Comparison of ENCODE assay signal across 16 cellular contexts in genomic region chr13:46698910-46699460, GRCh38.
DNase-seq lines count a peak whose midpoint lies in the region; ATAC-seq and TF ChIP-seq lines count a peak whose summit lies in the region.
"Had no signal": no experiment of that assay in that cellular context is flagged by ENCODE, and none has a peak within 500 bp of the region (broad histone marks: within the 10 kb centered on the region; RNA-seq: fewer than 3 reads in every experiment).

No MANE protein-coding gene starts in this region.

- CTCF ChIA-PET in WTC11 (lab: Charles Lee): no interaction called here

- H3K27ac Mint-ChIP-seq in WTC11: no peak overlapping the region

- TF ChIP-seq CTCF in WTC11 (IDR thresholded peaks at IDR 0.05) (no peak), dorsolateral prefrontal cortex (IDR thresholded peaks at IDR 0.05 in 54 of 56, conservative IDR thresholded peaks at IDR 0.05 in 2 of 56; ENCODE audit: low read depth in 1 of 56, partially characterized antibody in 56 of 56) (no peak)

- no peaks in the 10 kb centered on the region for H3K4me1 Mint-ChIP-seq in WTC11
- H3K4me1 Mint-ChIP-seq: neural crest cell had no signal

- H3K4me3 ChIP-seq in mesenchymal stem cell (ENCODE audit: insufficient read depth in 1 of 2, low read depth in 1 of 2, low read length in 2 of 2) (no peak overlapping the region), aorta (ENCODE audit: low read length in 2 of 2) (no peak overlapping the region), dorsolateral prefrontal cortex (no peak overlapping the region)

- H3K4me1 ChIP-seq in mesenchymal stem cell (ENCODE audit: control insufficient read depth, insufficient read depth, low read depth, low read length) (no peaks in the 10 kb centered on the region), aorta (ENCODE audit: control insufficient read depth in 1 of 2, insufficient read depth in 2 of 2, low read length in 2 of 2) (peaks cover 0 to 3% of the 10 kb centered on the region in 2 donors)

- 72% methylated on average over 5 of the region's 6 CpGs for WGBS in mesenchymal stem cell
- 9 to 12% methylated on average over 6 of the region's 6 CpGs for WGBS in aorta, 2 donors

- H3K27me3 ChIP-seq in mesenchymal stem cell (ENCODE audit: control insufficient read depth in 1 of 2, insufficient read depth in 1 of 2, low read length in 2 of 2): no peaks in the 10 kb centered on the region
- no peaks in the 10 kb centered on the region for H3K27me3 ChIP-seq in aorta (ENCODE audit: control insufficient read depth in 1 of 2, insufficient read depth in 2 of 2, low read length in 1 of 2)
- no peaks in the 10 kb centered on the region for H3K27me3 ChIP-seq in dorsolateral prefrontal cortex

- no peak overlapping the region for H3K4me2 ChIP-seq in mesenchymal stem cell (ENCODE audit: low read length, poor library complexity, severe bottlenecking)

- no peak overlapping the region for H4K8ac ChIP-seq in mesenchymal stem cell (ENCODE audit: low read length)

- H3K27ac ChIP-seq in mesenchymal stem cell (ENCODE audit: low read length, poor library complexity, severe bottlenecking) (no peak overlapping the region), aorta (ENCODE audit: low read depth in 1 of 2, low read length in 2 of 2) (peak overlapping the region in 1 of 2 donors; percentile 81), dorsolateral prefrontal cortex (no peak overlapping the region)
- H3K27ac ChIP-seq: RWPE1 had no signal

- H3K36me3 ChIP-seq in mesenchymal stem cell (ENCODE audit: control insufficient read depth in 1 of 2, insufficient read depth in 2 of 2, low read depth in 1 of 2, low read length in 2 of 2): peaks cover 23 to 90% of the 10 kb centered on the region in 2 experiments
- H3K36me3 ChIP-seq in aorta (ENCODE audit: control insufficient read depth in 1 of 2, insufficient read depth in 2 of 2, low read length in 1 of 2): no peaks in the 10 kb centered on the region

- no peak overlapping the region for H3K4me3 Mint-ChIP-seq in WTC11
- H3K4me3 Mint-ChIP-seq: neural crest cell had no signal

- peaks cover 23% of the 10 kb centered on the region for H3K36me3 Mint-ChIP-seq in WTC11

- no peak overlapping the region for H2BK15ac ChIP-seq in mesenchymal stem cell (ENCODE audit: low read depth, poor library complexity, severe bottlenecking)

- DNase-seq in COR-L47 (lab: John Stamatoyannopoulos, UW) (peak; percentile 33), OCI-M1 (lab: John Stamatoyannopoulos, UW) (peak; percentile 11), erythroblast (lab: John Stamatoyannopoulos, UW) (peak; percentile 85 to 91), mesenchymal stem cell (peak; percentile 72), NCI-H2107 treated with DMSO at 0.1 percent for 48 hours (lab: John Stamatoyannopoulos, UW; ENCODE audit: unreplicated experiment) (no peak), WTC11 (ENCODE audit: low spot score) (no peak), aorta (no peak), dorsolateral prefrontal cortex (no peak)
- DNase-seq: activated CD4-positive, alpha-beta T cell treated with anti-CD3 and anti-CD28 coated beads, Interleukin-2, amount 50 U/mL, for 1 hour; amniotic stem cell; NCI-H1930; stimulated activated CD4-positive, alpha-beta T cell treated with anti-CD3 and anti-CD28 coated beads, Interleukin-2, amount 100 ng/mL, for 48 hours; stimulated activated CD8-positive, alpha-beta memory T cell treated with anti-CD3 and anti-CD28 coated beads, Interleukin-4, amount 100 ng/mL, for 48 hours; T-helper 2 cell had no signal

- H4K91ac ChIP-seq in mesenchymal stem cell (ENCODE audit: low read length): no peak overlapping the region

- POLR2A ChIA-PET in WTC11 (lab: Charles Lee): no interaction called here

- no peaks in the 10 kb centered on the region for H3K27me3 Mint-ChIP-seq in WTC11 (ENCODE audit: low read depth)

- H3K18ac ChIP-seq in mesenchymal stem cell (ENCODE audit: low read depth in 1 of 2, low read length in 2 of 2): no peak overlapping the region

- H2BK5ac ChIP-seq in mesenchymal stem cell (ENCODE audit: low read depth, low read length, poor library complexity, severe bottlenecking): no peak overlapping the region

- no peaks in the 10 kb centered on the region for H3K9me3 Mint-ChIP-seq in WTC11
- H3K9me3 Mint-ChIP-seq: neural crest cell had no signal

- intact Hi-C loops in aorta (cut with DNase I): no loop called here
- intact Hi-C loops in dorsolateral prefrontal cortex (cut with DNase I): no loop called here

- H3K23ac ChIP-seq in mesenchymal stem cell (ENCODE audit: low read length in 2 of 2): no peak overlapping the region

- H2BK120ac ChIP-seq in mesenchymal stem cell (ENCODE audit: low read depth, low read length): no peak overlapping the region

- H3K9ac ChIP-seq in mesenchymal stem cell (ENCODE audit: low read length): no peak overlapping the region

- H3K9me3 ChIP-seq in mesenchymal stem cell (ENCODE audit: control insufficient read depth, low read length) (no peaks in the 10 kb centered on the region), aorta (ENCODE audit: control insufficient read depth, low read length) (no peaks in the 10 kb centered on the region)

- no peak overlapping the region for H2AK5ac ChIP-seq in mesenchymal stem cell (ENCODE audit: low read length, severe bottlenecking)

- H2BK12ac ChIP-seq in mesenchymal stem cell (ENCODE audit: low read length in 2 of 2): no peak overlapping the region

- ATAC-seq in WTC11 (no peak), aorta (ENCODE audit: low FRiP score) (no peak)

- H3K79me1 ChIP-seq in mesenchymal stem cell (replicated peaks; ENCODE audit: low read length, poor library complexity, severe bottlenecking): peaks cover 15% of the 10 kb centered on the region

- no peak overlapping the region for H2AFZ ChIP-seq in mesenchymal stem cell (ENCODE audit: low read depth, low read length)

- TF ChIP-seq POLR2A in erythroblast (IDR thresholded peaks at IDR 0.05; ENCODE audit: low read length): no peak

- no peak overlapping the region for H3K14ac ChIP-seq in mesenchymal stem cell (ENCODE audit: low read length in 2 of 2)

- no peak overlapping the region for H3K4ac ChIP-seq in mesenchymal stem cell (ENCODE audit: low read depth in 1 of 2, low read length in 2 of 2)

TF ChIP-seq in WTC11, 78 proteins besides CTCF, POLR2A, EP300 and RAD21:
- TF ChIP-seq ATF2 (CRISPR knock-in tag; IDR thresholded peaks at IDR 0.05; ENCODE audit: borderline replicate concordance, low read depth): no peak
- no peak for TF ChIP-seq ATF3 (CRISPR knock-in tag; conservative IDR thresholded peaks at IDR 0.05)
- TF ChIP-seq, protein P1, sequence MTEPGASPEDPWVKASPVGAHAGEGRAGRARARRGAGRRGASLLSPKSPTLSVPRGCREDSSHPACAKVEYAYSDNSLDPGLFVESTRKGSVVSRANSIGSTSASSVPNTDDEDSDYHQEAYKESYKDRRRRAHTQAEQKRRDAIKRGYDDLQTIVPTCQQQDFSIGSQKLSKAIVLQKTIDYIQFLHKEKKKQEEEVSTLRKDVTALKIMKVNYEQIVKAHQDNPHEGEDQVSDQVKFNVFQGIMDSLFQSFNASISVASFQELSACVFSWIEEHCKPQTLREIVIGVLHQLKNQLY (CRISPR knock-in tag; IDR thresholded peaks at IDR 0.05): no peak
- no peak for TF ChIP-seq NR1H2 (CRISPR knock-in tag; IDR thresholded peaks at IDR 0.05)
- TF ChIP-seq EMX1 (CRISPR knock-in tag; IDR thresholded peaks at IDR 0.05): no peak

Comparison
In these comparisons a context has a peak if more than half of its experiments do, and no peak if none do; other contexts are left out.
1. DNase-seq: peak in COR-L47 (single experiment), OCI-M1 (single experiment), erythroblast (2 of 2) and mesenchymal stem cell (single experiment); none in NCI-H2107 treated with DMSO at 0.1 percent for 48 hours (single experiment), WTC11 (single experiment), aorta (0 of 2) and dorsolateral prefrontal cortex (0 of 10).